ENCODE assay signal across 8 cellular contexts in the genomic region with DNA sequence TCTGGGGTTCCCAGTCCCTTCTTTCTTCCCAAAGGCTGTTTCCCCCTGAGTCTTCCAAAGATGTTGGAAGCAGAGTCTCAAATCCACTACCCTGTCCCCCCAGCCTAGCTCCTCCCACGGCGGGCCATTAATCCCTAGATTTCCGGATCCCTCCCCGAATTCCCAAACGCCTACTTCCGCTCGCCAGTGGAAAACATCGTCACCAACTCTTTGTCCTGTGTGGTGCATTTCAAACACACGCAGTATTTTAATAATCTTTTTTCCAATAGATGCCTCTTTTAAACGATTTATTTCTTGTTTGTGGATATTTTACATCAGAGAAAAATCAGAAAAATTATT. TPM values are rescaled to one million over a fixed set of nuclear protein-coding genes. Genes with fewer than 3 reads are reported as not detected.
DNase-seq lines count a peak whose midpoint lies in the region; ATAC-seq lines count a peak whose summit lies in the region.

No MANE protein-coding gene starts in this region.

- peaks cover 10% of the 10 kb centered on the region for H3K36me3 Mint-ChIP-seq in CD4-positive, CD25-positive, alpha-beta regulatory T cell
- H3K36me3 Mint-ChIP-seq in stimulated activated naive B cell treated with anti-CD40 and anti-IgM and Interleukin-4, amounts not matched to agents 10 μg/mL and 1 μg/mL and 100 μg/mL, for 72 hours, result peaks cover 31 to 36% of the 10 kb centered on the region in 2 donors

- peaks cover 51% of the 10 kb centered on the region for H3K4me1 ChIP-seq in CD4-positive, CD25-positive, alpha-beta regulatory T cell (ENCODE audit: control insufficient read depth, insufficient read depth, low read length, poor library complexity, severe bottlenecking)

- H3K27ac Mint-ChIP-seq in CD4-positive, CD25-positive, alpha-beta regulatory T cell, result peak overlapping the region; percentile 40 to 100 (median 100)
- H3K27ac Mint-ChIP-seq in stimulated activated naive B cell treated with anti-CD40 and anti-IgM and Interleukin-4, amounts not matched to agents 10 μg/mL and 1 μg/mL and 100 μg/mL, for 72 hours, result peak overlapping the region; percentile 100

- peaks cover 13% of the 10 kb centered on the region for H3K36me3 ChIP-seq in CD4-positive, CD25-positive, alpha-beta regulatory T cell (ENCODE audit: control insufficient read depth, insufficient read depth, low read length)

- intact Hi-C loops in left colon (cut with DNase I, micrococcal nuclease), result no loop called here

- no peak for ATAC-seq in CD4-positive, CD25-positive, alpha-beta regulatory T cell (ENCODE audit: low read depth in 2 of 2)
- ATAC-seq in left colon (peak; percentile 79), HG03039 (IDR thresholded peaks at IDR 0.05; ENCODE audit: unreplicated experiment) (no peak), GM21447 (IDR thresholded peaks at IDR 0.05; ENCODE audit: unreplicated experiment) (no peak)
- ATAC-seq in stimulated activated naive B cell treated with anti-CD40 and anti-IgM and Interleukin-4, amounts not matched to agents 10 μg/mL and 1 μg/mL and 100 μg/mL, for 72 hours (replicated peaks), result no peak

- H3K9me3 Mint-ChIP-seq in CD4-positive, CD25-positive, alpha-beta regulatory T cell, result peaks cover 0 to 2% (median 0%) of the 10 kb centered on the region in 7 donors
- no peaks in the 10 kb centered on the region for H3K9me3 Mint-ChIP-seq in stimulated activated naive B cell treated with anti-CD40 and anti-IgM and Interleukin-4, amounts not matched to agents 10 μg/mL and 1 μg/mL and 100 μg/mL, for 72 hours

- H3K4me3 Mint-ChIP-seq in CD4-positive, CD25-positive, alpha-beta regulatory T cell, result peak overlapping the region; percentile 98 to 100 (median 100)
- H3K4me3 Mint-ChIP-seq in stimulated activated naive B cell treated with anti-CD40 and anti-IgM and Interleukin-4, amounts not matched to agents 10 μg/mL and 1 μg/mL and 100 μg/mL, for 72 hours, result peak overlapping the region; percentile 100

- no peaks in the 10 kb centered on the region for H3K27me3 Mint-ChIP-seq in CD4-positive, CD25-positive, alpha-beta regulatory T cell
- no peaks in the 10 kb centered on the region for H3K27me3 Mint-ChIP-seq in stimulated activated naive B cell treated with anti-CD40 and anti-IgM and Interleukin-4, amounts not matched to agents 10 μg/mL and 1 μg/mL and 100 μg/mL, for 72 hours

- DNase-seq in CD4-positive, CD25-positive, alpha-beta regulatory T cell, result no peak
- DNase-seq in HPDE6-E6E7 (ENCODE audit: extremely low spot score) (peak; percentile 47), RKO (ENCODE audit: low spot score) (peak; percentile 82), dedifferentiated amniotic fluid mesenchymal stem cell (ENCODE audit: extremely low spot score) (peak; percentile 83), left colon (peak; percentile 77 to 80)
- no peak for DNase-seq in stimulated activated naive B cell treated with anti-CD40 and anti-IgM and Interleukin-4, amounts not matched to agents 10 μg/mL and 1 μg/mL and 100 μg/mL, for 72 hours

- H3K27ac ChIP-seq in CD4-positive, CD25-positive, alpha-beta regulatory T cell (ENCODE audit: insufficient read depth, low read length, poor library complexity, severe bottlenecking), result peak overlapping the region; percentile 92

- H3K4me1 Mint-ChIP-seq in CD4-positive, CD25-positive, alpha-beta regulatory T cell, result peaks cover 19 to 55% (median 36%) of the 10 kb centered on the region in 4 donors
- peaks cover 27 to 49% of the 10 kb centered on the region in 2 donors for H3K4me1 Mint-ChIP-seq in stimulated activated naive B cell treated with anti-CD40 and anti-IgM and Interleukin-4, amounts not matched to agents 10 μg/mL and 1 μg/mL and 100 μg/mL, for 72 hours

- H3K27me3 ChIP-seq in CD4-positive, CD25-positive, alpha-beta regulatory T cell (ENCODE audit: control insufficient read depth, insufficient read depth, low read length), result no peaks in the 10 kb centered on the region

- peak overlapping the region; percentile 99 for H3K4me3 ChIP-seq in CD4-positive, CD25-positive, alpha-beta regulatory T cell (ENCODE audit: low read depth, low read length)

- H3K9me3 ChIP-seq in CD4-positive, CD25-positive, alpha-beta regulatory T cell (ENCODE audit: control insufficient read depth in 2 of 2, low read length in 2 of 2), result no peaks in the 10 kb centered on the region

RNA-seq across cellular contexts. Expression of a gene that starts 0.6 kb away (rescaled TPM):
- total RNA-seq in CD4-positive, CD25-positive, alpha-beta regulatory T cell, result 65.1 TPM
- polyA plus RNA-seq in CD4-positive, CD25-positive, alpha-beta regulatory T cell, result 10 to 100 TPM in 3 of 4 donors, 1 to 10 TPM in 1; 9.6 to 14.0 (median 12.2) TPM
- total RNA-seq in left colon, result 10 to 100 TPM; 21.7 to 22.6 TPM

RNA-seq across cellular contexts. Expression of a gene that starts 0.7 kb away (rescaled TPM):
- 11.3 TPM for total RNA-seq in CD4-positive, CD25-positive, alpha-beta regulatory T cell
- 1 to 10 TPM; 4.7 to 8.4 (median 5.7) TPM for polyA plus RNA-seq in CD4-positive, CD25-positive, alpha-beta regulatory T cell
- 10 to 100 TPM in 1 of 2 donors, 1 to 10 TPM in 1; 7.6 to 10.1 TPM for total RNA-seq in left colon

RNA-seq across cellular contexts. Expression of a gene that starts 55.2 kb away (rescaled TPM):
- 147 TPM for total RNA-seq in CD4-positive, CD25-positive, alpha-beta regulatory T cell
- polyA plus RNA-seq in CD4-positive, CD25-positive, alpha-beta regulatory T cell, result 10 to 100 TPM; 46.3 to 58.6 (median 49.3) TPM
- total RNA-seq in left colon, result 100 to 1,000 TPM in 1 of 2 donors, 10 to 100 TPM in 1; 77.9 to 116 TPM

RNA-seq across cellular contexts. Expression of a gene that starts 55.3 kb away (rescaled TPM):
- 13.0 TPM for total RNA-seq in CD4-positive, CD25-positive, alpha-beta regulatory T cell
- polyA plus RNA-seq in CD4-positive, CD25-positive, alpha-beta regulatory T cell, result 10 to 100 TPM; 10.6 to 18.5 (median 12.9) TPM
- total RNA-seq in left colon, result 1 to 10 TPM; 6.6 to 8.3 TPM

Comparison
In these comparisons a context has a peak if more than half of its experiments do, and no peak if none do; other contexts are left out.
1. DNase-seq: peak in HPDE6-E6E7 (single experiment), RKO (single experiment), dedifferentiated amniotic fluid mesenchymal stem cell (single experiment) and left colon (2 of 2); none in CD4-positive, CD25-positive, alpha-beta regulatory T cell (0 of 3) and stimulated activated naive B cell treated with anti-CD40 and anti-IgM and Interleukin-4, amounts not matched to agents 10 μg/mL and 1 μg/mL and 100 μg/mL, for 72 hours (single experiment).